In genomic region chr20:35277127-35277526, GRCh38 we compare ENCODE assay signal across 8 cellular contexts. TPM values are rescaled to one million over a fixed set of nuclear protein-coding genes. Genes with fewer than 3 reads are reported as not detected.
DNase-seq lines count a peak whose midpoint lies in the region; ATAC-seq, FAIRE-seq and TF ChIP-seq lines count a peak whose summit lies in the region.

No MANE protein-coding gene starts in this region.

- H3K9me3 Mint-ChIP-seq in astrocyte (ENCODE audit: unreplicated experiment) (no peaks in the 10 kb centered on the region), memory B cell (no peaks in the 10 kb centered on the region)

- H3K4me1 ChIP-seq in heart left ventricle (peaks cover 2 to 36% (median 13%) of the 10 kb centered on the region in 12 donors), astrocyte (ENCODE audit: insufficient read depth, low read length) (peaks cover 17% of the 10 kb centered on the region), vagina (peaks cover 46% of the 10 kb centered on the region)

- H3K4me1 Mint-ChIP-seq in astrocyte (ENCODE audit: low read depth, unreplicated experiment) (peaks cover 23% of the 10 kb centered on the region), memory B cell (peaks cover 16% of the 10 kb centered on the region)

- H3K9me3 ChIP-seq in heart left ventricle = no peaks in the 10 kb centered on the region
- no peaks in the 10 kb centered on the region for H3K9me3 ChIP-seq in astrocyte (ENCODE audit: insufficient read depth, low read depth, low read length)
- no peaks in the 10 kb centered on the region for H3K9me3 ChIP-seq in vagina

- DNase-seq in heart left ventricle (no peak), left cardiac atrium (no peak), astrocyte (ENCODE audit: low read depth) (no peak), memory B cell (ENCODE audit: low spot score in 2 of 2) (no peak), vagina (ENCODE audit: extremely low spot score in 2 of 2) (no peak), HPDE6-E6E7 (ENCODE audit: extremely low spot score) (no peak), left colon (no peak), RPMI8226 (no peak)

- peaks cover 29% of the 10 kb centered on the region for H4K20me1 ChIP-seq in astrocyte (ENCODE audit: insufficient read depth, low read length)

- intact Hi-C loops in heart left ventricle (cut with DNase I) (loop anchor here in 5 of 10 donors (5.0 to 10.0 kb wide), 4 partner anchors 130 to 442 kb away; partner anchors contain the start of genes ACSS2 (in 2 of the 5), EDEM2 (in 2 of the 5) and GGT7 (in 2 of the 5)), left cardiac atrium (cut with DNase I) (loop anchor here in 1 of 2 donors (10.0 kb wide), 1 partner anchor 182 kb away; the partner anchor contains the start of gene TRPC4AP), vagina (cut with DNase I) (no loop called here), left colon (cut with DNase I, micrococcal nuclease) (no loop called here)

- peaks cover 0 to 65% (median 32%) of the 10 kb centered on the region in 9 donors for H3K36me3 ChIP-seq in heart left ventricle
- H3K36me3 ChIP-seq in astrocyte (ENCODE audit: insufficient read depth, low read length) = peaks cover 22% of the 10 kb centered on the region
- peaks cover 0 to 23% of the 10 kb centered on the region in 2 donors for H3K36me3 ChIP-seq in vagina

- H3K4me2 ChIP-seq in astrocyte (ENCODE audit: low read length) = peak overlapping the region; percentile 93

- WGBS in heart left ventricle, 4 donors = 9 to 22% (median 11%) methylated on average over 3 to 10 of the region's 10 CpGs

- TF ChIP-seq POLR2A in heart left ventricle (IDR thresholded peaks at IDR 0.05) = no peak
- no peak for TF ChIP-seq POLR2A in vagina (IDR thresholded peaks at IDR 0.05)

- no peak for TF ChIP-seq CTCF in heart left ventricle (IDR thresholded peaks at IDR 0.05)
- no peak for TF ChIP-seq CTCF in astrocyte (IDR thresholded peaks at IDR 0.05; ENCODE audit: insufficient read depth, low read depth, low read length)
- TF ChIP-seq CTCF in vagina (IDR thresholded peaks at IDR 0.05) = no peak

- FAIRE-seq in astrocyte (lab: Jason Lieb, UNC) = no peak

- no peaks in the 10 kb centered on the region for H3K27me3 Mint-ChIP-seq in astrocyte (ENCODE audit: low read depth, unreplicated experiment)
- no peaks in the 10 kb centered on the region for H3K27me3 Mint-ChIP-seq in memory B cell

- peak overlapping the region; percentile 98 for H3K9ac ChIP-seq in astrocyte (ENCODE audit: low read length)

- H2AFZ ChIP-seq in astrocyte (ENCODE audit: low read depth, low read length) = no peak overlapping the region

- H3K27me3 ChIP-seq in heart left ventricle (no peaks in the 10 kb centered on the region), astrocyte (ENCODE audit: insufficient read depth, low read length) (no peaks in the 10 kb centered on the region), vagina (no peaks in the 10 kb centered on the region)

- H3K27ac ChIP-seq in heart left ventricle (peak overlapping the region; percentile 88 to 100 (median 98)), astrocyte (ENCODE audit: low read depth, low read length) (peak overlapping the region; percentile 91), vagina (peak overlapping the region; percentile 87)

- peak overlapping the region; percentile 56 to 100 (median 88) for H3K4me3 ChIP-seq in heart left ventricle
- peak overlapping the region; percentile 87 for H3K4me3 ChIP-seq in astrocyte (ENCODE audit: insufficient read depth, low read depth, low read length)
- H3K4me3 ChIP-seq in vagina = peak overlapping the region; percentile 60 to 96

- no peak for ATAC-seq in heart left ventricle
- ATAC-seq in left cardiac atrium = no peak
- ATAC-seq in memory B cell (ENCODE audit: low read depth) = no peak
- ATAC-seq in left colon = no peak

- H3K4me3 Mint-ChIP-seq in astrocyte (ENCODE audit: unreplicated experiment) = peak overlapping the region; percentile 95
- peak overlapping the region; percentile 93 for H3K4me3 Mint-ChIP-seq in memory B cell

- H3K36me3 Mint-ChIP-seq in astrocyte (ENCODE audit: low read depth, unreplicated experiment) (peaks cover 27% of the 10 kb centered on the region), memory B cell (peaks cover 17% of the 10 kb centered on the region)

- H3K79me2 ChIP-seq in astrocyte (ENCODE audit: insufficient read depth, low read length) = peaks cover 57% of the 10 kb centered on the region

- H3K27ac Mint-ChIP-seq in astrocyte (ENCODE audit: unreplicated experiment) = peak overlapping the region; percentile 99
- peak overlapping the region; percentile 95 for H3K27ac Mint-ChIP-seq in memory B cell

RNA-seq across cellular contexts. Expression of gene MMP24OS, which starts 0.8 kb away (rescaled TPM):
- 10 to 100 TPM; 17.5 to 64.8 (median 41.6) TPM for total RNA-seq in heart left ventricle
- 10 to 100 TPM; 11.7 to 41.9 TPM for polyA plus RNA-seq in heart left ventricle
- 10 to 100 TPM; 46.9 to 53.2 TPM for total RNA-seq in left cardiac atrium
- total RNA-seq in astrocyte = 79.8 and 86.5 TPM in 2 replicates
- 36.8 TPM for total RNA-seq in vagina
- 100 to 1,000 TPM; 109 to 140 TPM for total RNA-seq in left colon

RNA-seq across cellular contexts. Expression of gene EIF6, which starts 7.4 kb away (rescaled TPM):
- total RNA-seq in heart left ventricle (10 to 100 TPM; 27.5 to 65.0 (median 42.1) TPM), left cardiac atrium (10 to 100 TPM; 40.1 to 59.7 TPM), astrocyte (232 and 271 TPM in 2 replicates), vagina (124 TPM), left colon (100 to 1,000 TPM; 199 to 225 TPM)
- 100 to 1,000 TPM in 1 of 2 donors, 10 to 100 TPM in 1; 32.8 to 150 TPM for polyA plus RNA-seq in heart left ventricle

RNA-seq across cellular contexts. Expression of gene FAM83C, which starts 15.1 kb away (rescaled TPM):
- total RNA-seq in heart left ventricle (not detected), left cardiac atrium (not detected), astrocyte (not detected in 2 replicates), vagina (16.9 TPM), left colon (under 1 TPM in 1 of 2 donors, not detected in 1; 0.20 TPM)
- polyA plus RNA-seq in heart left ventricle = not detected

RNA-seq across cellular contexts. Expression of gene MMP24, which starts 50.6 kb away (rescaled TPM):
- total RNA-seq in heart left ventricle = 1 to 10 TPM in 1 of 9 donors, under 1 TPM in 8; 0.05 to 10.0 (median 0.33) TPM
- polyA plus RNA-seq in heart left ventricle = under 1 TPM; 0.10 to 0.19 TPM
- total RNA-seq in left cardiac atrium = 1 to 10 TPM in 1 of 2 donors, under 1 TPM in 1; 0.85 to 1.3 TPM
- 13.7 and 15.6 TPM in 2 replicates for total RNA-seq in astrocyte
- total RNA-seq in vagina = 0.98 TPM
- under 1 TPM; 0.09 to 0.59 TPM for total RNA-seq in left colon

Comparison
In these comparisons a context has a peak if more than half of its experiments do, and no peak if none do; other contexts are left out.
1. RNA of gene FAM83C, which starts 15.1 kb away (total RNA-seq): 16.9 TPM in vagina (single experiment); 0.20 TPM in left colon, not detected in astrocyte, not detected in heart left ventricle and not detected in left cardiac atrium; every median in the first group is over 10 times any median in the second.
2. Peak in every context shown above with its lines, with median percentiles within 50 percentile points of each other: H3K27ac ChIP-seq and H3K4me3 ChIP-seq.